ENCODE assay signal across 8 cellular contexts in genomic region chr2:207311316-207312005, GRCh38.
DNase-seq lines count a peak whose midpoint lies in the region; ATAC-seq and TF ChIP-seq lines count a peak whose summit lies in the region.

No MANE protein-coding gene starts in this region.

- no peaks in the 10 kb centered on the region for H3K36me3 ChIP-seq in aorta (ENCODE audit: control insufficient read depth in 1 of 2, insufficient read depth in 2 of 2, low read length in 1 of 2)

- ATAC-seq in HG02852 (IDR thresholded peaks at IDR 0.05; ENCODE audit: unreplicated experiment) (peak; percentile 91), left lobe of liver (peak; percentile 70), aorta (ENCODE audit: low FRiP score) (peak; percentile 65)

- intact Hi-C loops in aorta (cut with DNase I) = no loop called here

- H3K9me3 ChIP-seq in aorta (ENCODE audit: control insufficient read depth, low read length) = no peaks in the 10 kb centered on the region

- H3K27me3 ChIP-seq in aorta (ENCODE audit: control insufficient read depth in 1 of 2, insufficient read depth in 2 of 2, low read length in 1 of 2) = no peaks in the 10 kb centered on the region

- no peak overlapping the region for H3K27ac ChIP-seq in aorta (ENCODE audit: low read depth in 1 of 2, low read length in 2 of 2)

- H3K4me3 ChIP-seq in aorta (ENCODE audit: low read length in 2 of 2) = no peak overlapping the region

- 64 to 87% methylated on average over 4 of the region's 4 CpGs for WGBS in aorta, 2 donors

- TF ChIP-seq POLR2A in GM15510 (IDR thresholded peaks at IDR 0.05; ENCODE audit: borderline replicate concordance, extremely low read depth, insufficient read length) = peak; percentile 12

- no peaks in the 10 kb centered on the region for H3K4me1 ChIP-seq in aorta (ENCODE audit: control insufficient read depth in 1 of 2, insufficient read depth in 2 of 2, low read length in 2 of 2)

- peak; percentile 96 for DNase-seq in A172 (ENCODE audit: low spot score)
- peak; percentile 52 for DNase-seq in NCI-H446 treated with DMSO at 0.1 percent for 48 hours (lab: John Stamatoyannopoulos, UW)
- DNase-seq in astrocyte of the hippocampus (ENCODE audit: low read depth, low spot score) = peak; percentile 34
- DNase-seq in left lobe of liver (ENCODE audit: low spot score) = no peak
- peak in 1 of 2 donors; percentile 72 for DNase-seq in aorta
- DNase-seq in NCI-H1417 treated with DMSO at 0.1 percent for 48 hours (lab: John Stamatoyannopoulos, UW) = no peak

Comparison
In these comparisons a context has a peak if more than half of its experiments do, and no peak if none do; other contexts are left out.
1. DNase-seq: peak in A172 (single experiment), NCI-H446 treated with DMSO at 0.1 percent for 48 hours (single experiment) and astrocyte of the hippocampus (single experiment); none in left lobe of liver (single experiment) and NCI-H1417 treated with DMSO at 0.1 percent for 48 hours (single experiment).
2. Peak in every context shown above with its lines, with median percentiles within 50 percentile points of each other: ATAC-seq.